In genomic region chr2:188316354-188316753, GRCh38 we compare ENCODE assay signal across 17 cellular contexts. TPM values are rescaled to one million over a fixed set of nuclear protein-coding genes. Genes with fewer than 3 reads are reported as not detected.
DNase-seq lines count a peak whose midpoint lies in the region; ATAC-seq, FAIRE-seq and TF ChIP-seq lines count a peak whose summit lies in the region.
"Had no signal": no experiment of that assay in that cellular context is flagged by ENCODE, and none has a peak within 500 bp of the region (broad histone marks: within the 10 kb centered on the region; RNA-seq: fewer than 3 reads in every experiment).

No MANE protein-coding gene starts in this region.

- no peak overlapping the region for H4K8ac ChIP-seq in H9 (replicated peaks; ENCODE audit: insufficient read length, low read depth, low read length)
- H4K8ac ChIP-seq in H1 (ENCODE audit: extremely low read depth, insufficient read depth, low read length), result no peak overlapping the region

- H3K23ac ChIP-seq in H9 (ENCODE audit: insufficient read length, low read depth, low read length), result no peak overlapping the region
- no peak overlapping the region for H3K23ac ChIP-seq in H1 (ENCODE audit: insufficient read length)

- H2BK120ac ChIP-seq in H9 (ENCODE audit: low read depth, low read length, poor library complexity, severe bottlenecking) (no peak overlapping the region), H1 (replicated peaks; ENCODE audit: low read depth, low read length) (no peak overlapping the region)

- H3K27me3 ChIP-seq in H9 (ENCODE audit: insufficient read depth, low read length) (no peaks in the 10 kb centered on the region), PC-3 (ENCODE audit: low read length) (no peaks in the 10 kb centered on the region), H1 (replicated peaks in 1 of 4; ENCODE audit: control insufficient read depth in 3 of 4, extremely low read depth in 1 of 4, insufficient read depth in 3 of 4, low read length in 3 of 4) (no peaks in the 10 kb centered on the region), smooth muscle cell (ENCODE audit: low read depth) (no peaks in the 10 kb centered on the region), tibial artery (no peaks in the 10 kb centered on the region)
- H3K27me3 ChIP-seq: BE2C had no signal

- H3K36me3 ChIP-seq in PC-3 (ENCODE audit: low read depth, low read length), result peaks cover 4% of the 10 kb centered on the region; the same call in 1 of the 2 replicates
- H3K36me3 ChIP-seq in H1 (ENCODE audit: control insufficient read depth in 2 of 4, insufficient read depth in 4 of 4, low read length in 3 of 4), result peaks cover 0 to 4% (median 0%) of the 10 kb centered on the region in 4 experiments; a peak in 2 of 8 replicates
- H3K36me3 ChIP-seq in smooth muscle cell (ENCODE audit: low read depth), result no peaks in the 10 kb centered on the region
- no peaks in the 10 kb centered on the region for H3K36me3 ChIP-seq in tibial artery
- H3K36me3 ChIP-seq: BE2C had no signal

- peak overlapping the region in 2 of 3 experiments; percentile 12 to 93; a peak in 5 of 7 replicates for H3K27ac Mint-ChIP-seq in H9
- H3K27ac Mint-ChIP-seq: CD4-positive, alpha-beta memory T cell; IgD-negative memory B cell had no signal

- no TSS peak for BruUV-seq in PC-3 (replicated peaks; lab: Mats Ljungman, UMichigan)

- H2AFZ ChIP-seq in H9 (ENCODE audit: low read length) (no peak overlapping the region), PC-3 (ENCODE audit: low read length) (no peak overlapping the region), H1 (ENCODE audit: low read length) (no peak overlapping the region), smooth muscle cell (ENCODE audit: low read depth) (no peak overlapping the region)

- H3F3A ChIP-seq in PC-3 (ENCODE audit: low read length, unreplicated experiment) (no peaks in the 10 kb centered on the region), smooth muscle cell (ENCODE audit: low read depth) (peaks cover 5% of the 10 kb centered on the region)

- H4K5ac ChIP-seq in H9 (ENCODE audit: insufficient read length, low read depth, low read length) (no peak overlapping the region), H1 (ENCODE audit: insufficient read length, low read depth, low read length) (no peak overlapping the region)

- ATAC-seq in PC-3 (no peak; the same call in 1 of the 2 replicates), HG02981 (IDR thresholded peaks at IDR 0.05; ENCODE audit: unreplicated experiment) (no peak)
- ATAC-seq: A549, GM12878 had no signal

- H3K79me2 ChIP-seq in H9 (ENCODE audit: insufficient read depth, low read length), result peaks cover 38% of the 10 kb centered on the region; the same call in 1 of the 2 replicates
- peaks cover 46% of the 10 kb centered on the region for H3K79me2 ChIP-seq in PC-3 (ENCODE audit: low read length)
- peaks cover 16 to 100% of the 10 kb centered on the region in 2 experiments for H3K79me2 ChIP-seq in H1 (ENCODE audit: control insufficient read depth in 1 of 2, insufficient read depth in 2 of 2, low read length in 2 of 2)
- H3K79me2 ChIP-seq in smooth muscle cell (ENCODE audit: low read depth), result peaks cover 100% of the 10 kb centered on the region

- no peak overlapping the region for H2BK5ac ChIP-seq in H9 (ENCODE audit: insufficient read length, low read length)
- H2BK5ac ChIP-seq in H1 (ENCODE audit: low read depth, low read length), result no peak overlapping the region; the same call in 1 of the 2 replicates

- H3K27me3 Mint-ChIP-seq in H9 (ENCODE audit: low read depth), result no peaks in the 10 kb centered on the region
- H3K27me3 Mint-ChIP-seq: CD4-positive, alpha-beta memory T cell; IgD-negative memory B cell had no signal

- POLR2A ChIA-PET in PC-3 (lab: Charles Lee; ENCODE audit: unreplicated experiment) (no interaction called here), H1 (lab: Charles Lee; ENCODE audit: partially characterized antibody) (interaction anchor here (1.2 kb wide), 1 partner anchor 13 kb away, joined by 3 read pairs; no protein-coding TSS in a partner anchor)

- H3K79me1 ChIP-seq in H9 (ENCODE audit: insufficient read depth, low read depth, low read length, poor library complexity, severe bottlenecking) (peaks cover 6% of the 10 kb centered on the region), H1 (ENCODE audit: low read depth, low read length) (no peaks in the 10 kb centered on the region)

- H3K4me1 ChIP-seq in H9 (ENCODE audit: insufficient read depth, low read length), result peaks cover 7% of the 10 kb centered on the region; the same call in 1 of the 2 replicates
- peaks cover 30% of the 10 kb centered on the region for H3K4me1 ChIP-seq in PC-3 (ENCODE audit: insufficient read depth, low read length)
- H3K4me1 ChIP-seq in H1 (replicated peaks in 1 of 4; ENCODE audit: control insufficient read depth in 3 of 4, insufficient read depth in 4 of 4, low read length in 3 of 4), result peaks cover 0 to 15% (median 10%) of the 10 kb centered on the region in 4 experiments; a peak in 5 of 7 replicates
- peaks cover 37% of the 10 kb centered on the region for H3K4me1 ChIP-seq in smooth muscle cell (ENCODE audit: low read depth)
- H3K4me1 ChIP-seq in tibial artery, result peaks cover 0 to 26% (median 0%) of the 10 kb centered on the region in 4 donors
- H3K4me1 ChIP-seq: BE2C had no signal

- H3K14ac ChIP-seq in H9 (ENCODE audit: insufficient read depth, low read length), result no peak overlapping the region
- H3K14ac ChIP-seq in H1 (ENCODE audit: insufficient read length), result no peak overlapping the region

- no peak for FAIRE-seq in H1 (lab: Jason Lieb, UNC)
- FAIRE-seq: A549, D721Med, GM12878 had no signal

- H2BK12ac ChIP-seq in H9 (ENCODE audit: insufficient read length, low read depth, low read length), result no peak overlapping the region
- 0 out of 2 replicates have a peak overlapping the region, but pooled peaks have one; percentile 33 for H2BK12ac ChIP-seq in H1 (ENCODE audit: low read depth, low read length)

- H4K20me1 ChIP-seq in H9 (ENCODE audit: control insufficient read depth, insufficient read depth, insufficient read length) (no peaks in the 10 kb centered on the region), PC-3 (ENCODE audit: low read length) (no peaks in the 10 kb centered on the region), H1 (replicated peaks in 1 of 2; ENCODE audit: control insufficient read depth in 1 of 2, insufficient read depth in 2 of 2, low read length in 2 of 2) (peaks cover 2 to 5% of the 10 kb centered on the region in 2 experiments), smooth muscle cell (ENCODE audit: low read depth) (no peaks in the 10 kb centered on the region)

- no peak for TF ChIP-seq EP300 in H1 (IDR thresholded peaks at IDR 0.05; ENCODE audit: borderline replicate concordance in 1 of 2, low read depth in 2 of 2, low read length in 2 of 2)

- CTCF ChIA-PET in PC-3 (lab: Charles Lee), result no interaction called here
- CTCF ChIA-PET in H1 (lab: Charles Lee; ENCODE audit: partially characterized antibody), result no interaction called here

- no peak overlapping the region for H3T11ph ChIP-seq in H9 (ENCODE audit: low read length)

- no peak overlapping the region for H3K4me3 ChIP-seq in PC-3 (ENCODE audit: low read length)
- no peak overlapping the region for H3K4me3 ChIP-seq in H1 (ENCODE audit: extremely low read depth in 1 of 4, insufficient read depth in 2 of 4, low read depth in 3 of 4, low read length in 4 of 4)
- no peak overlapping the region for H3K4me3 ChIP-seq in smooth muscle cell
- H3K4me3 ChIP-seq in tibial artery, result no peak overlapping the region
- H3K4me3 ChIP-seq: A549, GM12878 had no signal

- TF ChIP-seq CTCF in H9 (conservative IDR thresholded peaks at IDR 0.05), result no peak
- TF ChIP-seq CTCF in PC-3 (conservative IDR thresholded peaks at IDR 0.05; ENCODE audit: low read depth, low read length), result no peak
- no peak for TF ChIP-seq CTCF in H1 (IDR thresholded peaks at IDR 0.05; ENCODE audit: control extremely low read depth in 1 of 3, insufficient read depth in 1 of 3, low read depth in 1 of 3, low read length in 3 of 3)
- no peak for TF ChIP-seq CTCF in smooth muscle cell (IDR thresholded peaks at IDR 0.05; ENCODE audit: borderline replicate concordance, insufficient read depth, poor library complexity, severe bottlenecking)
- no peak for TF ChIP-seq CTCF in tibial artery (IDR thresholded peaks at IDR 0.05)

- H3K18ac ChIP-seq in H9 (ENCODE audit: insufficient read length, low read depth, low read length) (no peak overlapping the region), H1 (ENCODE audit: extremely low read depth, low read length) (no peak overlapping the region)

- no peak for TF ChIP-seq POLR2A in H1 (IDR thresholded peaks at IDR 0.05; ENCODE audit: control extremely low read depth in 1 of 2, low read depth in 2 of 2, low read length in 2 of 2)

- no CpG with 5 or more reads among the region's 1 CpG for WGBS in H9 (ENCODE audit: extremely low coverage, insufficient read length, low lambda C conversion rate)
- WGBS in H1 (ENCODE audit: extremely low coverage in 1 of 2, insufficient coverage in 1 of 2, insufficient read length in 1 of 2, insufficient replicate concordance in 2 of 2, low coverage in 1 of 2, low lambda C conversion rate in 2 of 2, missing lambda C conversion rate in 1 of 2), 2 experiments, result 78% methylated on average over 1 of the region's 1 CpG; no CpG with 5 or more reads in 1 of the 2 experiments
- 86% methylated on average over 1 of the region's 1 CpG for WGBS in smooth muscle cell (ENCODE audit: low lambda C conversion rate)

- no peak overlapping the region for H4K91ac ChIP-seq in H9 (ENCODE audit: insufficient read length, low read depth, low read length)
- H4K91ac ChIP-seq in H1 (replicated peaks; ENCODE audit: insufficient read length, low read length), result no peak overlapping the region

- DNase-seq in H9 (no peak), PC-3 (no peak), H1 (ENCODE audit: low read depth in 1 of 2, low spot score in 2 of 2) (no peak), smooth muscle cell (lab: John Stamatoyannopoulos, UW; ENCODE audit: unreplicated experiment) (no peak), tibial artery (no peak), NCI-H524 treated with DMSO at 0.1 percent for 48 hours (lab: John Stamatoyannopoulos, UW) (no peak), cardiac septum (ENCODE audit: low spot score) (no peak)
- DNase-seq: BE2C; CD4-positive, alpha-beta memory T cell; DMS153; KG1 had no signal

- H3K9me2 ChIP-seq in PC-3 (replicated peaks; ENCODE audit: low read length), result no peaks in the 10 kb centered on the region

- TF ChIP-seq RAD21 in H1 (IDR thresholded peaks at IDR 0.05 in 1 of 2, conservative IDR thresholded peaks at IDR 0.05 in 1 of 2; ENCODE audit: low read depth in 2 of 2, low read length in 2 of 2), result no peak

- intact Hi-C loops in PC-3 (cut with micrococcal nuclease), result no loop called here
- intact Hi-C loops in tibial artery (cut with DNase I; ENCODE audit: low total_unique reads), result no loop called here
- intact Hi-C loops in cardiac septum (cut with DNase I), result no loop called here

- H3K23me2 ChIP-seq in H9 (ENCODE audit: insufficient read length, low read depth, low read length, poor library complexity, severe bottlenecking) (no peaks in the 10 kb centered on the region), H1 (ENCODE audit: low read depth, low read length) (no peaks in the 10 kb centered on the region)

- H3K36me3 Mint-ChIP-seq in H9 (ENCODE audit: insufficient read depth in 1 of 3, low read depth in 3 of 3), result peaks cover 15 to 22% (median 18%) of the 10 kb centered on the region in 3 experiments
- H3K36me3 Mint-ChIP-seq: CD4-positive, alpha-beta memory T cell; IgD-negative memory B cell had no signal

- no peak overlapping the region for H3K4ac ChIP-seq in H9 (ENCODE audit: low read depth, low read length)
- H3K4ac ChIP-seq in H1 (replicated peaks; ENCODE audit: insufficient read length, low read depth, low read length), result no peak overlapping the region

- no peak overlapping the region for H2BK20ac ChIP-seq in H9 (ENCODE audit: low read depth, low read length, poor library complexity, severe bottlenecking)
- H2BK20ac ChIP-seq in H1 (ENCODE audit: low read length), result no peak overlapping the region

- H2AK5ac ChIP-seq in H9 (ENCODE audit: insufficient read length, low read length) (no peak overlapping the region), H1 (ENCODE audit: low read depth, low read length) (no peak overlapping the region)

- no peak overlapping the region for H3K9ac ChIP-seq in H9 (ENCODE audit: extremely low read depth, insufficient read length, low read length)
- H3K9ac ChIP-seq in PC-3 (ENCODE audit: low read length), result no peak overlapping the region
- H3K9ac ChIP-seq in H1 (replicated peaks in 1 of 4; ENCODE audit: extremely low read depth in 1 of 4, low read depth in 3 of 4, low read length in 3 of 4), result no peak overlapping the region
- H3K9ac ChIP-seq in smooth muscle cell (ENCODE audit: low read depth), result no peak overlapping the region

- H3K27ac ChIP-seq in H9 (ENCODE audit: insufficient read length, low read depth, low read length), result no peak overlapping the region
- peak overlapping the region; percentile 23; the same call in 1 of the 2 replicates for H3K27ac ChIP-seq in PC-3 (ENCODE audit: low read length)
- H3K27ac ChIP-seq in H1 (ENCODE audit: low read depth, low read length), result no peak overlapping the region
- H3K27ac ChIP-seq in smooth muscle cell (ENCODE audit: low read depth), result peak overlapping the region; percentile 93
- H3K27ac ChIP-seq in tibial artery, result no peak overlapping the region
- H3K27ac ChIP-seq: A549, C4-2B had no signal

- no peak overlapping the region for H3K56ac ChIP-seq in H9 (ENCODE audit: insufficient read length, low read depth, low read length)
- H3K56ac ChIP-seq in H1 (replicated peaks; ENCODE audit: insufficient read length, low read depth, low read length), result no peak overlapping the region

- H2BK15ac ChIP-seq in H9 (ENCODE audit: low read depth, low read length) (no peak overlapping the region), H1 (ENCODE audit: low read length) (no peak overlapping the region)

- H3K4me2 ChIP-seq in H9 (ENCODE audit: insufficient read depth, insufficient read length, low read length) (no peak overlapping the region), PC-3 (ENCODE audit: low read length) (no peak overlapping the region), H1 (ENCODE audit: insufficient read depth in 1 of 2, low read depth in 2 of 2, low read length in 2 of 2) (no peak overlapping the region), smooth muscle cell (no peak overlapping the region)
- H3K4me2 ChIP-seq: A549 had no signal

- peaks cover 15% of the 10 kb centered on the region in 2 experiments for H3K9me3 Mint-ChIP-seq in H9

- peaks cover 57 to 59% of the 10 kb centered on the region in 2 experiments for H3K4me1 Mint-ChIP-seq in H9
- H3K4me1 Mint-ChIP-seq: CD4-positive, alpha-beta memory T cell; IgD-negative memory B cell had no signal

- no peaks in the 10 kb centered on the region for H3K9me3 ChIP-seq in H9 (ENCODE audit: control insufficient read depth, low read depth, low read length)
- H3K9me3 ChIP-seq in PC-3 (ENCODE audit: low read length), result 0 out of 2 replicates have a peak, but pooled peaks cover 5% of the 10 kb centered on the region
- H3K9me3 ChIP-seq in H1 (ENCODE audit: insufficient read depth in 2 of 2, low read depth in 1 of 2, low read length in 1 of 2), result peaks cover 0 to 4% of the 10 kb centered on the region in 2 experiments; a peak in 1 of 4 replicates
- H3K9me3 ChIP-seq in smooth muscle cell (replicated peaks; ENCODE audit: low read depth), result no peaks in the 10 kb centered on the region
- peaks cover 0 to 3% (median 0%) of the 10 kb centered on the region in 3 donors for H3K9me3 ChIP-seq in tibial artery
- H3K9me3 ChIP-seq: BE2C had no signal

- H3K4me3 Mint-ChIP-seq in H9, result no peak overlapping the region
- H3K4me3 Mint-ChIP-seq: CD4-positive, alpha-beta memory T cell; IgD-negative memory B cell had no signal

RNA-seq across cellular contexts. Expression of gene GULP1, which starts 24.7 kb away (rescaled TPM):
- total RNA-seq in H9 (2021), result 124 and 140 TPM in 2 replicates
- 23.1 and 25.5 TPM in 2 replicates for total RNA-seq in PC-3 (2014; rRNA removed)
- total RNA-seq in H1 (2021; fragmentation: NEBNext Ultra II Directional; extraction: Animal tissue kit (Norgen Biotek cat#: 25700)), result 130 and 139 TPM in 2 replicates
- polyA plus RNA-seq in H1 (2011; rRNA removed), result 56.4 and 69.7 TPM in 2 replicates
- polyA plus RNA-seq in H1 (2011; cell fraction: cytosol; rRNA removed), result 69.1 TPM
- polyA plus RNA-seq in H1 (2011; cell fraction: nucleus; rRNA removed), result 80.6 TPM
- polyA plus RNA-seq in H1 (2012, experiment 1 of 2), result 64.6 to 96.2 TPM (median 88.8 TPM) in 4 replicates
- 8.6 TPM for polyA plus RNA-seq in H1 (2012, experiment 2 of 2)
- 131 TPM for polyA plus RNA-seq in H1 (2013, experiment 1 of 2)
- 136 TPM for polyA plus RNA-seq in H1 (2013, experiment 2 of 2)
- polyA minus RNA-seq in H1 (2011; rRNA and poly(A)+ RNA removed), result 101 and 170 TPM in 2 replicates
- 112 TPM for polyA minus RNA-seq in H1 (2011; cell fraction: cytosol; rRNA and poly(A)+ RNA removed)
- polyA minus RNA-seq in H1 (2011; cell fraction: nucleus; rRNA and poly(A)+ RNA removed), result 251 TPM
- total RNA-seq in smooth muscle cell, result 95.2 and 115 TPM in 2 replicates
- 37.5 and 40.2 TPM in 2 replicates for polyA plus RNA-seq in smooth muscle cell
- total RNA-seq in cardiac septum, result 5.1 TPM
- total RNA-seq: CD4-positive, alpha-beta memory T cell had no signal
- polyA plus RNA-seq: CD4-positive, alpha-beta memory T cell; IgD-negative memory B cell had no signal

Comparison
In these comparisons a context has a peak if more than half of its experiments do, and no peak if none do; other contexts are left out.
1. H3K27ac ChIP-seq: peak in PC-3 (single experiment) and smooth muscle cell (single experiment); none in H9 (single experiment), H1 (single experiment) and tibial artery (0 of 2).